In the genomic region with DNA sequence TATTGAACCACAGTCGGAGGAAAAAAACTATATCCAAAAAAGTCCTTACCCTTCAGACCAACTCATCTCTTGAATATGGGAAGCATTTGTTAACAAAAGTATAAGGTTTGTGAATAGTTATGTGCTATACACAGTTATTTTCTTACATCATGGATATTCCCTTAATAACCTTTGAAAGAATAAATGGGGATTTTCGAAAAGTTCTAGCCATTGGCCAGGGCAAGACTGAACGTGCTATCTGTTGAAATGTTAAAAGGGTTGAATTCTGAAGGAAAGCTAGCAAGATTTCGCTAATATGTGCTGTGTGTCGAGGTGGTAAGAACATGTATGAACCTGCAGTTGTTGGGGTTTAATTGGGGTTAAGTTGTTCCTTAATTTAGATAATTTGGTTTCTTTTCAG, we compare ENCODE assay signal across 32 cellular contexts.
DNase-seq lines count a peak whose midpoint lies in the region; ATAC-seq, FAIRE-seq and TF ChIP-seq lines count a peak whose summit lies in the region.
"Had no signal": no experiment of that assay in that cellular context is flagged by ENCODE, and none has a peak within 500 bp of the region (broad histone marks: within the 10 kb centered on the region; RNA-seq: fewer than 3 reads in every experiment).

No MANE protein-coding gene starts in this region.

- peak overlapping the region; percentile 73 for H3K27ac Mint-ChIP-seq in CD4-positive, alpha-beta T cell
- H3K27ac Mint-ChIP-seq: activated CD8-positive, alpha-beta memory T cell treated with anti-CD3 and anti-CD28 coated beads, Interleukin-2, amount 10 ng/mL, durations not matched to agents 7 days and 5 days; activated T-helper 1 cell treated with anti-CD3 and anti-CD28 coated beads, Interleukin-12 subunit alpha, Interleukin-12 subunit beta, Interleukin-2, Interleukin-4 antibody, amounts not matched to agents 30 ng/mL and 10 ng/mL and 1 ng/mL, durations not matched to agents 14 hours and 24 hours and 36 hours; type B pancreatic cell had no signal

- peaks cover 8% of the 10 kb centered on the region; the same call in 1 of the 2 replicates for H3K4me1 ChIP-seq in GM12878 (ENCODE audit: control insufficient read depth, insufficient read depth, low read length)
- H3K4me1 ChIP-seq in keratinocyte (ENCODE audit: control insufficient read depth, extremely low read depth, insufficient read depth, low read length) = peaks cover 35% of the 10 kb centered on the region
- no peaks in the 10 kb centered on the region for H3K4me1 ChIP-seq in prostate gland (replicated peaks)

- peaks cover 19% of the 10 kb centered on the region for H3K36me3 Mint-ChIP-seq in CD4-positive, alpha-beta T cell (ENCODE audit: low read depth)

- H3K4me2 ChIP-seq in GM12878 (ENCODE audit: control insufficient read depth, insufficient read depth) (peak overlapping the region; percentile 95; the same call in 1 of the 2 replicates), keratinocyte (ENCODE audit: control insufficient read depth, extremely low read depth, insufficient read depth, low read depth, low read length) (peak overlapping the region; percentile 99)

- SMC1A ChIA-PET in GM12878 (lab: Charles Lee; ENCODE audit: uncharacterized antibody, unreplicated experiment) = no interaction called here

- H3K79me2 ChIP-seq in GM12878 (ENCODE audit: control insufficient read depth, insufficient read depth, low read length) (peaks cover 77% of the 10 kb centered on the region), keratinocyte (ENCODE audit: control insufficient read depth, insufficient read depth, low read length) (peaks cover 18% of the 10 kb centered on the region)

- no peak overlapping the region for H3K27ac ChIP-seq in CD4-positive, alpha-beta T cell (ENCODE audit: low read depth, low read length)
- H3K27ac ChIP-seq in GM12878 (ENCODE audit: control insufficient read depth, insufficient read depth) (peak overlapping the region; percentile 75), keratinocyte (ENCODE audit: control insufficient read depth, insufficient read depth, low read length) (peak overlapping the region; percentile 55), prostate gland (no peak overlapping the region)
- H3K27ac ChIP-seq: cardiac muscle cell, GM23248, left ventricle myocardium inferior, SJCRH30 had no signal

- BruUV-seq in GM12878 (replicated peaks; lab: Mats Ljungman, UMichigan) = no TSS peak

- no peaks in the 10 kb centered on the region for H4K20me1 ChIP-seq in GM12878 (ENCODE audit: control insufficient read depth, insufficient read depth)
- H4K20me1 ChIP-seq in keratinocyte (ENCODE audit: control insufficient read depth, extremely low read depth, insufficient read depth, low read length) = no peaks in the 10 kb centered on the region

- H3K9me3 ChIP-seq in CD4-positive, alpha-beta T cell (ENCODE audit: control insufficient read depth, low read length) = no peaks in the 10 kb centered on the region
- H3K9me3 ChIP-seq in GM12878 (replicated peaks; ENCODE audit: control insufficient read depth, insufficient read depth, low read length) (peaks cover 2% of the 10 kb centered on the region; the same call in 1 of the 3 replicates), keratinocyte (ENCODE audit: control insufficient read depth, low read depth, low read length) (no peaks in the 10 kb centered on the region), prostate gland (no peaks in the 10 kb centered on the region)
- H3K9me3 ChIP-seq: left ventricle myocardium inferior, SJCRH30 had no signal

- in situ Hi-C loops in GM12878 (cut with MboI) = no loop called here

- H3K9me1 ChIP-seq in keratinocyte (ENCODE audit: control insufficient read depth, extremely low read depth, insufficient read depth, low read length) = no peaks in the 10 kb centered on the region

- FAIRE-seq in GM12892 (lab: Jason Lieb, UNC) = peak; percentile 51
- FAIRE-seq in GM12878 (lab: Jason Lieb, UNC) = no peak
- peak; percentile 17 for FAIRE-seq in keratinocyte (lab: Jason Lieb, UNC)
- FAIRE-seq: colon, endothelial cell of umbilical vein had no signal

- H2AFZ ChIP-seq in GM12878 (ENCODE audit: control insufficient read depth, low read depth, low read length) (no peak overlapping the region), keratinocyte (ENCODE audit: control insufficient read depth, low read length) (peak overlapping the region; percentile 39)
- H2AFZ ChIP-seq: GM23248 had no signal

- peak overlapping the region; percentile 46 for H3K4me3 Mint-ChIP-seq in CD4-positive, alpha-beta T cell
- H3K4me3 Mint-ChIP-seq: activated CD8-positive, alpha-beta memory T cell treated with anti-CD3 and anti-CD28 coated beads, Interleukin-2, amount 10 ng/mL, durations not matched to agents 7 days and 5 days; activated T-helper 1 cell treated with anti-CD3 and anti-CD28 coated beads, Interleukin-12 subunit alpha, Interleukin-12 subunit beta, Interleukin-2, Interleukin-4 antibody, amounts not matched to agents 30 ng/mL and 10 ng/mL and 1 ng/mL, durations not matched to agents 14 hours and 24 hours and 36 hours; type B pancreatic cell had no signal

- no peak for DNase-seq in CD4-positive, alpha-beta T cell
- DNase-seq in GM12892 (ENCODE audit: insufficient read length) (no peak), GM12878 (ENCODE audit: low read depth, low spot score) (no peak), keratinocyte (ENCODE audit: low read depth, low spot score) (no peak), prostate gland (ENCODE audit: low spot score) (no peak), posterior vena cava (ENCODE audit: low spot score) (no peak)
- DNase-seq: activated CD4-positive, alpha-beta T cell treated with anti-CD3 and anti-CD28 coated beads, Interleukin-2, amount 50 U/mL, for 4 hours; activated CD4-positive, CD25-positive, alpha-beta regulatory T cell; activated CD8-positive, alpha-beta memory T cell treated with anti-CD3 and anti-CD28 coated beads, Interleukin-2, amount 10 ng/mL, durations not matched to agents 7 days and 5 days; activated naive CD4-positive, alpha-beta T cell treated with anti-CD3 and anti-CD28 coated beads, Interleukin-2, amount 50 U/mL, for 16 hours; aorta; C1 segment of cervical spinal cord; DMS79; GM23248; IMR-90; islet precursor cell; left ventricle myocardium inferior; NCI-H1436 treated with DMSO at 0.1 percent for 48 hours; NCI-H446; NCI-H774; occipital lobe; RPMI8226; SJCRH30; stimulated activated CD4-positive, alpha-beta T cell treated with anti-CD3 and anti-CD28 coated beads, Interleukin-4, amount 100 ng/mL, for 24 hours; substantia nigra; SW 1271 had no signal

- CTCF ChIA-PET in CD4-positive, alpha-beta T cell (lab: Charles Lee) = no interaction called here
- CTCF ChIA-PET in GM12878 (lab: Yijun Ruan, JAX) = interaction anchor here (0.9 to 1.7 kb wide), 2 partner anchors 23 to 69 kb away, joined by 4 read pairs; no protein-coding TSS in a partner anchor

- no peaks in the 10 kb centered on the region for H3K27me3 Mint-ChIP-seq in CD4-positive, alpha-beta T cell
- H3K27me3 Mint-ChIP-seq: activated CD8-positive, alpha-beta memory T cell treated with anti-CD3 and anti-CD28 coated beads, Interleukin-2, amount 10 ng/mL, durations not matched to agents 7 days and 5 days; type B pancreatic cell had no signal

- no peak for TF ChIP-seq POLR2A in GM12892 (IDR thresholded peaks at IDR 0.05; ENCODE audit: low read depth, low read length)
- no peak for TF ChIP-seq POLR2A in GM12878 (IDR thresholded peaks at IDR 0.05; ENCODE audit: low read depth, low read length)
- no peak for TF ChIP-seq POLR2A in prostate gland (IDR thresholded peaks at IDR 0.05)

- intact Hi-C loops in CD4-positive, alpha-beta T cell (cut with DNase I, micrococcal nuclease) = loop anchor here in 1 of 2 experiments (10.0 kb wide), 1 partner anchor 689 kb away; a partner anchor contains a TSS
- intact Hi-C loops in GM12878 (cut with micrococcal nuclease; ENCODE audit: unreplicated experiment) = loop anchor here (5.0 to 10.0 kb wide), 2 partner anchors 279 to 569 kb away; no protein-coding TSS in a partner anchor
- intact Hi-C loops in prostate gland (cut with DNase I) = loop anchor here (10.0 kb wide), 1 partner anchor 469 kb away; a partner anchor contains a TSS
- intact Hi-C loops in posterior vena cava (cut with DNase I) = loop anchor here in 1 of 2 donors (5.0 kb wide), 1 partner anchor 36 kb away; no protein-coding TSS in a partner anchor

- dilution Hi-C loops in keratinocyte (cut with MboI; ENCODE audit: extremely low pct_ligation_motif_present, low sequenced_read_pairs) = no loop called here

- H3K9me3 Mint-ChIP-seq in CD4-positive, alpha-beta T cell = no peaks in the 10 kb centered on the region
- H3K9me3 Mint-ChIP-seq: activated T-helper 1 cell treated with anti-CD3 and anti-CD28 coated beads, Interleukin-12 subunit alpha, Interleukin-12 subunit beta, Interleukin-2, Interleukin-4 antibody, amounts not matched to agents 30 ng/mL and 10 ng/mL and 1 ng/mL, durations not matched to agents 14 hours and 24 hours and 36 hours had no signal

- no peak for TF ChIP-seq EP300 in GM12878 (IDR thresholded peaks at IDR 0.05; ENCODE audit: borderline replicate concordance in 1 of 2, control insufficient read depth in 1 of 2, low read depth in 2 of 2, low read length in 2 of 2)

- peaks cover 83% of the 10 kb centered on the region for H3K4me1 Mint-ChIP-seq in CD4-positive, alpha-beta T cell (ENCODE audit: low read depth)

- POLR2A ChIA-PET in CD4-positive, alpha-beta T cell (lab: Charles Lee) = no interaction called here
- POLR2A ChIA-PET in GM12878 (lab: Charles Lee) = interaction anchor here (1.0 kb wide), 1 partner anchor 15 kb away, joined by 3 read pairs; no protein-coding TSS in a partner anchor

- no peak overlapping the region for H3K4me3 ChIP-seq in GM12878
- H3K4me3 ChIP-seq in keratinocyte (ENCODE audit: control insufficient read depth in 2 of 3, extremely low read depth in 1 of 3, insufficient read depth in 2 of 3, low read depth in 1 of 3, low read length in 3 of 3) = peak overlapping the region in 2 of 3 experiments; percentile 25 to 43
- H3K4me3 ChIP-seq in prostate gland = no peak overlapping the region
- H3K4me3 ChIP-seq: cardiac muscle cell, GM23248, left ventricle myocardium inferior, SJCRH30 had no signal

- no peaks in the 10 kb centered on the region for H3K27me3 ChIP-seq in CD4-positive, alpha-beta T cell (ENCODE audit: control insufficient read depth, insufficient read depth, low read length)
- H3K27me3 ChIP-seq in GM12878 (replicated peaks in 1 of 2; ENCODE audit: control insufficient read depth in 2 of 2, insufficient read depth in 2 of 2, low read length in 1 of 2) = no peaks in the 10 kb centered on the region
- H3K27me3 ChIP-seq in keratinocyte (ENCODE audit: control insufficient read depth, extremely low read depth, insufficient read depth, low read length) = no peaks in the 10 kb centered on the region
- H3K27me3 ChIP-seq in prostate gland (replicated peaks; ENCODE audit: insufficient read depth) = no peaks in the 10 kb centered on the region
- H3K27me3 ChIP-seq: cardiac muscle cell, SJCRH30 had no signal

- H3K9ac ChIP-seq in GM12878 (ENCODE audit: control insufficient read depth, insufficient read depth, low read length) (no peak overlapping the region), keratinocyte (ENCODE audit: control insufficient read depth, extremely low read depth, insufficient read depth, low read length) (no peak overlapping the region)
- H3K9ac ChIP-seq: GM23248 had no signal

- RAD21 ChIA-PET in GM12878 (lab: Charles Lee; ENCODE audit: unreplicated experiment) = interaction anchor here (1.1 to 1.5 kb wide), 2 partner anchors 23 to 102 kb away, joined by 3 to 4 read pairs; no protein-coding TSS in a partner anchor

- TF ChIP-seq CTCF in CD4-positive, alpha-beta T cell (IDR thresholded peaks at IDR 0.05) = no peak
- TF ChIP-seq CTCF in GM12878 (IDR thresholded peaks at IDR 0.05 in 2 of 3, conservative IDR thresholded peaks at IDR 0.05 in 1 of 3; ENCODE audit: control insufficient read depth in 2 of 3, extremely low read depth in 1 of 3, insufficient read depth in 1 of 3, low read depth in 3 of 3, low read length in 3 of 3) = no peak
- no peak for TF ChIP-seq CTCF in keratinocyte (optimal IDR thresholded peaks at IDR 0.05 in 1 of 3, IDR thresholded peaks at IDR 0.05 in 1 of 3, conservative IDR thresholded peaks at IDR 0.05 in 1 of 3; ENCODE audit: extremely low read depth in 1 of 3, insufficient read depth in 2 of 3, low read length in 3 of 3)
- TF ChIP-seq CTCF in prostate gland (IDR thresholded peaks at IDR 0.05) = no peak

- H3K36me3 ChIP-seq in GM12878 (ENCODE audit: control insufficient read depth in 2 of 2, insufficient read depth in 2 of 2, low read length in 1 of 2) (peaks cover 2 to 7% of the 10 kb centered on the region in 2 experiments; a peak in 3 of 4 replicates), keratinocyte (ENCODE audit: control insufficient read depth in 2 of 2, extremely low read depth in 1 of 2, insufficient read depth in 2 of 2, low read length in 2 of 2) (no peaks in the 10 kb centered on the region), prostate gland (no peaks in the 10 kb centered on the region)
- H3K36me3 ChIP-seq: cardiac muscle cell, left ventricle myocardium inferior, SJCRH30 had no signal

- no peak for TF ChIP-seq RAD21 in GM12878 (IDR thresholded peaks at IDR 0.05; ENCODE audit: insufficient read depth, low read depth, low read length)

- ATAC-seq in CD4-positive, alpha-beta T cell (ENCODE audit: poor library complexity) = no peak
- no peak for ATAC-seq in GM12878
- ATAC-seq in HG03571 (IDR thresholded peaks at IDR 0.05; ENCODE audit: unreplicated experiment) = no peak
- ATAC-seq: activated CD8-positive, alpha-beta memory T cell treated with anti-CD3 and anti-CD28 coated beads, Interleukin-2, amount 10 ng/mL, durations not matched to agents 7 days and 5 days had no signal

- 50% methylated on average over 5 of the region's 5 CpGs for WGBS in GM12878 (ENCODE audit: insufficient coverage, insufficient replicate concordance, low lambda C conversion rate, missing lambda C conversion rate)
- 49% methylated on average over 5 of the region's 5 CpGs for WGBS in prostate gland

Comparison
In these comparisons a context has a peak if more than half of its experiments do, and no peak if none do; other contexts are left out.
1. H3K27ac ChIP-seq: peak in GM12878 (single experiment) and keratinocyte (single experiment); none in CD4-positive, alpha-beta T cell (single experiment) and prostate gland (0 of 2).
2. H3K4me3 ChIP-seq: peak in keratinocyte (2 of 3); none in GM12878 (single experiment) and prostate gland (0 of 2).